In the genomic region with DNA sequence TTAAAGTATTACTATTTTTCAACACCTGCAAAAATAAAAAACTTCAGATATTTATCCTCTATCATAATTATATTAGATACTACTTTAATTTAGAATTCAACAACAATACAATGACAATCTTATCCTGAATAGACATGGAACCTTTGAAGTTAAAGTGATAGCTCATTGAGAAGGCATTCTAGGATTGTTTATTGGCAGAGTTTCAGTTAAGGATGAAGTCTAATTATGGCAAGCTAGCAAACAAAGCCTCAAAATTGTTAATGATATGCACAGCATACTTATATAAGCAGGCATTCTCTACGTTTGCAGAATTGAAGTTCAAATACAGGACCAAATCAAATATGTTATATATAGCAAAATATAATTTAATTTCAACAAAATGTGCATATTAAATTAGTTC, we compare ENCODE assay signal across 20 cellular contexts.
A peak's percentile ranks its signal among the peaks of the same experiment; 100 is the strongest.
DNase-seq lines count a peak whose midpoint lies in the region; ATAC-seq, FAIRE-seq and TF ChIP-seq lines count a peak whose summit lies in the region.
"Had no signal": no experiment of that assay in that cellular context is flagged by ENCODE, and none has a peak within 500 bp of the region (broad histone marks: within the 10 kb centered on the region; RNA-seq: fewer than 3 reads in every experiment).

No MANE protein-coding gene starts in this region.

- H3K9me3 ChIP-seq in GM23248 (ENCODE audit: low read depth) = no peaks in the 10 kb centered on the region
- H3K9me3 ChIP-seq in astrocyte (ENCODE audit: insufficient read depth, low read depth, low read length) = no peaks in the 10 kb centered on the region

- no peak overlapping the region for H2AFZ ChIP-seq in GM23248
- no peak overlapping the region for H2AFZ ChIP-seq in astrocyte (ENCODE audit: low read depth, low read length)

- 83 to 86% methylated on average over 1 of the region's 1 CpG for WGBS in GM23248 (ENCODE audit: low coverage in 1 of 2, low lambda C conversion rate in 2 of 2, missing lambda C conversion rate in 2 of 2), 2 experiments

- no peaks in the 10 kb centered on the region for H3K36me3 ChIP-seq in GM23248 (ENCODE audit: low read depth)
- no peaks in the 10 kb centered on the region for H3K36me3 ChIP-seq in astrocyte (ENCODE audit: insufficient read depth, low read length)
- H3K36me3 ChIP-seq: BLaER1 treated with 17β-estradiol and CSF1 and Interleukin-3, amounts not matched to agents 10 nM and 100 nM; SJCRH30 had no signal

- no peak overlapping the region for H3K9ac ChIP-seq in GM23248
- no peak overlapping the region for H3K9ac ChIP-seq in astrocyte (ENCODE audit: low read length)
- H3K9ac ChIP-seq: BLaER1 treated with 17β-estradiol and CSF1 and Interleukin-3, amounts not matched to agents 10 nM and 100 nM had no signal

- H3K27me3 ChIP-seq in GM23248 (replicated peaks; ENCODE audit: insufficient read depth) = no peaks in the 10 kb centered on the region
- no peaks in the 10 kb centered on the region for H3K27me3 ChIP-seq in astrocyte (ENCODE audit: insufficient read depth, low read length)
- H3K27me3 ChIP-seq: BLaER1 treated with 17β-estradiol and CSF1 and Interleukin-3, amounts not matched to agents 10 nM and 100 nM; SJCRH30 had no signal

- no peak for TF ChIP-seq CTCF in astrocyte (IDR thresholded peaks at IDR 0.05; ENCODE audit: insufficient read depth, low read depth, low read length)

- H3K27ac Mint-ChIP-seq in astrocyte (ENCODE audit: unreplicated experiment) = no peak overlapping the region
- H3K27ac Mint-ChIP-seq in stimulated activated naive CD8-positive, alpha-beta T cell treated with anti-CD3 and anti-CD28 coated beads, Interleukin-15, amount 100 ng/mL, for 72 hours = no peak overlapping the region
- H3K27ac Mint-ChIP-seq: CD4-positive, alpha-beta memory T cell; IgD-negative memory B cell had no signal

- no peak for FAIRE-seq in astrocyte (lab: Jason Lieb, UNC)
- FAIRE-seq: GM18507, H1 had no signal

- no peaks in the 10 kb centered on the region for H3K27me3 Mint-ChIP-seq in astrocyte (ENCODE audit: low read depth, unreplicated experiment)
- H3K27me3 Mint-ChIP-seq in activated T-cell treated with anti-CD3 and anti-CD28 coated beads, Interleukin-2, amount 50 U/mL, for 4 hours (ENCODE audit: low read depth) = peaks cover 8% of the 10 kb centered on the region
- peaks cover 20% of the 10 kb centered on the region for H3K27me3 Mint-ChIP-seq in stimulated activated naive CD8-positive, alpha-beta T cell treated with anti-CD3 and anti-CD28 coated beads, Interleukin-15, amount 100 ng/mL, for 72 hours

- no peak overlapping the region for H3K4me3 ChIP-seq in GM23248
- H3K4me3 ChIP-seq in astrocyte (ENCODE audit: insufficient read depth, low read depth, low read length) = no peak overlapping the region
- H3K4me3 ChIP-seq: BLaER1 treated with 17β-estradiol and CSF1 and Interleukin-3, amounts not matched to agents 10 nM and 100 nM; SJCRH30 had no signal

- no peak for ATAC-seq in activated T-cell treated with anti-CD3 and anti-CD28 coated beads, Interleukin-2, amount 50 U/mL, for 4 hours
- ATAC-seq in GM19035 (IDR thresholded peaks at IDR 0.05; ENCODE audit: unreplicated experiment) = no peak
- no peak for ATAC-seq in stimulated activated naive CD8-positive, alpha-beta T cell treated with anti-CD3 and anti-CD28 coated beads, Interleukin-15, amount 100 ng/mL, for 72 hours
- ATAC-seq: HCT116 had no signal

- no peaks in the 10 kb centered on the region for H4K20me1 ChIP-seq in GM23248 (ENCODE audit: insufficient read depth)
- no peaks in the 10 kb centered on the region for H4K20me1 ChIP-seq in astrocyte (ENCODE audit: insufficient read depth, low read length)
- H4K20me1 ChIP-seq: BLaER1 treated with 17β-estradiol and CSF1 and Interleukin-3, amounts not matched to agents 10 nM and 100 nM had no signal

- H3K4me1 ChIP-seq in GM23248 (ENCODE audit: insufficient read depth) (peaks cover 4% of the 10 kb centered on the region; the same call in 1 of the 2 replicates), astrocyte (ENCODE audit: insufficient read depth, low read length) (no peaks in the 10 kb centered on the region)
- H3K4me1 ChIP-seq: BLaER1 treated with 17β-estradiol and CSF1 and Interleukin-3, amounts not matched to agents 10 nM and 100 nM had no signal

- H3F3A ChIP-seq in GM23248 (ENCODE audit: insufficient read depth) = no peaks in the 10 kb centered on the region

- H3K4me3 Mint-ChIP-seq in astrocyte (ENCODE audit: unreplicated experiment) = no peak overlapping the region
- no peak overlapping the region for H3K4me3 Mint-ChIP-seq in activated T-cell treated with anti-CD3 and anti-CD28 coated beads, Interleukin-2, amount 50 U/mL, for 4 hours
- no peak overlapping the region for H3K4me3 Mint-ChIP-seq in stimulated activated naive CD8-positive, alpha-beta T cell treated with anti-CD3 and anti-CD28 coated beads, Interleukin-15, amount 100 ng/mL, for 72 hours
- H3K4me3 Mint-ChIP-seq: CD4-positive, alpha-beta memory T cell; IgD-negative memory B cell had no signal

- H3K9me2 ChIP-seq in GM23248 (ENCODE audit: insufficient read depth) = no peaks in the 10 kb centered on the region; the same call in 1 of the 2 replicates

- H3K79me2 ChIP-seq in GM23248 (ENCODE audit: insufficient read depth) (no peaks in the 10 kb centered on the region), astrocyte (ENCODE audit: insufficient read depth, low read length) (no peaks in the 10 kb centered on the region)

- H3K4me2 ChIP-seq in GM23248 (ENCODE audit: unreplicated experiment) = no peak overlapping the region
- H3K4me2 ChIP-seq in astrocyte (ENCODE audit: low read length) = no peak overlapping the region
- H3K4me2 ChIP-seq: BLaER1 treated with 17β-estradiol and CSF1 and Interleukin-3, amounts not matched to agents 10 nM and 100 nM had no signal

- H3K36me3 Mint-ChIP-seq in astrocyte (ENCODE audit: low read depth, unreplicated experiment) = no peaks in the 10 kb centered on the region
- H3K36me3 Mint-ChIP-seq in activated T-cell treated with anti-CD3 and anti-CD28 coated beads, Interleukin-2, amount 50 U/mL, for 4 hours (ENCODE audit: insufficient read depth) = no peaks in the 10 kb centered on the region
- H3K36me3 Mint-ChIP-seq: CD4-positive, alpha-beta memory T cell; IgD-negative memory B cell had no signal

- H3K4me1 Mint-ChIP-seq in astrocyte (ENCODE audit: low read depth, unreplicated experiment) = no peaks in the 10 kb centered on the region
- no peaks in the 10 kb centered on the region for H3K4me1 Mint-ChIP-seq in activated T-cell treated with anti-CD3 and anti-CD28 coated beads, Interleukin-2, amount 50 U/mL, for 4 hours (ENCODE audit: low read depth)
- no peaks in the 10 kb centered on the region for H3K4me1 Mint-ChIP-seq in stimulated activated naive CD8-positive, alpha-beta T cell treated with anti-CD3 and anti-CD28 coated beads, Interleukin-15, amount 100 ng/mL, for 72 hours
- H3K4me1 Mint-ChIP-seq: CD4-positive, alpha-beta memory T cell; IgD-negative memory B cell had no signal

- in situ Hi-C loops in GM23248 (cut with MboI) = no loop called here

- DNase-seq in EH (ENCODE audit: low read depth) (peak; percentile 62), GM23248 (peak; percentile 4), astrocyte (ENCODE audit: low read depth) (peak; percentile 34), myocyte (ENCODE audit: low read depth) (peak; percentile 64)
- no peak for DNase-seq in activated T-cell treated with anti-CD3 and anti-CD28 coated beads, Interleukin-2, amount 50 U/mL, for 4 hours
- DNase-seq in stimulated activated naive CD8-positive, alpha-beta T cell treated with anti-CD3 and anti-CD28 coated beads, Interleukin-15, amount 100 ng/mL, for 72 hours = no peak
- DNase-seq: CD4-positive, alpha-beta memory T cell; DND-41; GDM1; MV-4-11; NCI-H1417; NCI-H187 treated with DMSO at 0.1 percent for 48 hours; NCI-H2107; SJCRH30 had no signal

- no peak overlapping the region for H3K27ac ChIP-seq in GM23248
- no peak overlapping the region for H3K27ac ChIP-seq in astrocyte (ENCODE audit: low read depth, low read length)
- H3K27ac ChIP-seq: BLaER1 treated with 17β-estradiol and CSF1 and Interleukin-3, amounts not matched to agents 10 nM and 100 nM; SJCRH30 had no signal

- no peaks in the 10 kb centered on the region for H3K9me3 Mint-ChIP-seq in astrocyte (ENCODE audit: unreplicated experiment)
- H3K9me3 Mint-ChIP-seq in activated T-cell treated with anti-CD3 and anti-CD28 coated beads, Interleukin-2, amount 50 U/mL, for 4 hours = no peaks in the 10 kb centered on the region
- peaks cover 0 to 4% of the 10 kb centered on the region in 2 donors for H3K9me3 Mint-ChIP-seq in stimulated activated naive CD8-positive, alpha-beta T cell treated with anti-CD3 and anti-CD28 coated beads, Interleukin-15, amount 100 ng/mL, for 72 hours

Comparison
In these comparisons a context has a peak if more than half of its experiments do, and no peak if none do; other contexts are left out.
1. DNase-seq: peak in EH (single experiment), GM23248 (single experiment), astrocyte (single experiment) and myocyte (single experiment); none in activated T-cell treated with anti-CD3 and anti-CD28 coated beads, Interleukin-2, amount 50 U/mL, for 4 hours (single experiment) and stimulated activated naive CD8-positive, alpha-beta T cell treated with anti-CD3 and anti-CD28 coated beads, Interleukin-15, amount 100 ng/mL, for 72 hours (0 of 2).